Comparison of ENCODE assay signal across 11 cellular contexts in genomic region chr6:41966961-41967311, GRCh38. TPM values are rescaled to one million over a fixed set of nuclear protein-coding genes. Genes with fewer than 3 reads are reported as not detected.
A peak's percentile ranks its signal among the peaks of the same experiment; 100 is the strongest.
DNase-seq lines count a peak whose midpoint lies in the region; ATAC-seq lines count a peak whose summit lies in the region.
"Had no signal": no experiment of that assay in that cellular context is flagged by ENCODE, and none has a peak within 500 bp of the region (broad histone marks: within the 10 kb centered on the region; RNA-seq: fewer than 3 reads in every experiment).

No MANE protein-coding gene starts in this region.

- peak; percentile 53 for DNase-seq in AG20443 (ENCODE audit: low spot score)
- peak; percentile 71 for DNase-seq in HK-2 (ENCODE audit: unreplicated experiment)
- peak; percentile 74 for DNase-seq in amniotic epithelial cell (ENCODE audit: low read depth)
- DNase-seq in left lobe of liver (ENCODE audit: low spot score): peak; percentile 18
- DNase-seq in DMS79 treated with DMSO at 0.1 percent for 48 hours (lab: John Stamatoyannopoulos, UW): no peak
- DNase-seq in KG1 (lab: John Stamatoyannopoulos, UW): no peak
- DNase-seq in NCI-H2171 (lab: John Stamatoyannopoulos, UW): no peak
- DNase-seq: GF-D8; left cardiac atrium; stimulated activated CD4-positive, alpha-beta T cell treated with anti-CD3 and anti-CD28 coated beads, Interleukin-2, amount 100 ng/mL, for 48 hours had no signal

- no peak for ATAC-seq in left lobe of liver
- no peak for ATAC-seq in HG03175 (IDR thresholded peaks at IDR 0.05; ENCODE audit: unreplicated experiment)
- ATAC-seq: left cardiac atrium had no signal

RNA-seq across cellular contexts. Expression of gene CCND3, which starts 25.3 kb away (rescaled TPM):
- 14.7 TPM for total RNA-seq in left lobe of liver

RNA-seq across cellular contexts. Expression of gene BYSL, which starts 45.6 kb away (rescaled TPM):
- 5.3 TPM for total RNA-seq in left lobe of liver

RNA-seq across cellular contexts. Expression of gene MED20, which starts 46.0 kb away (rescaled TPM):
- total RNA-seq in left lobe of liver: 9.4 TPM

Comparison
In these comparisons a context has a peak if more than half of its experiments do, and no peak if none do; other contexts are left out.
1. DNase-seq: peak in AG20443 (single experiment), HK-2 (single experiment), amniotic epithelial cell (single experiment) and left lobe of liver (single experiment); none in DMS79 treated with DMSO at 0.1 percent for 48 hours (single experiment), KG1 (single experiment) and NCI-H2171 (single experiment).